1 cellular context compared by ENCODE assay signal in the genomic region with DNA sequence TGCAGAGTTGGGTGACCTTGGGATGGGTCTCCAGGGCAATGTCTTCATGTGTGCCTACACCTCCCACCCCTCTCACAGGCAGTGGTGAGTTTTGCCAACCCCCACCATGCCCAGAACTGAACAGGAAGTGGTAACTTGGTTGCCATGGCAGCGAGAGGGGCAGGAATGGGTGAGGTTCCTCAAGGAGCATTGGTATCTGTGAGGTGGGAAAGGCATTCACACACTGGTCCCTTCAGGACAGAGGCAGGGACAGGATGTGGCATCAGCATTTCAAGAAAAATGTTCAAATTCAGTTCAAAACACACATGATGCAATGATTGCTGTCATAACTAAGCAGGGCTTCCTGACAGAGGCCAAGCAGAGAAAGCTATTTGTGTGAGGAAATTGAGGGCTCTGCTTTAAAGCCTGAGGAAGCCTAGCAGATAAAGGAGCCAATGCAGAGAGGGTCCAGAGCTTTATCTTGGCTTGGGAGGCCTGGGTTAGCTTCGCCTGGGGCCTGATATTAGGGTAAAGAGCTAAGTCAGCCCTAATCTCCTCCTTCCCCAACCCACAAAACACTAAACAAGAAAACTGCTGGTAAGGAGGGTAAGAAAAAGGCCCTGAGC.
TF ChIP-seq lines count a peak whose summit lies in the region.

No MANE protein-coding gene starts in this region.

TF ChIP-seq in GM23338, 12 proteins besides CTCF, POLR2A, EP300 and RAD21:
- TF ChIP-seq POLR2AphosphoS5 (IDR thresholded peaks at IDR 0.05; ENCODE audit: low read depth) (no peak), CREB1 (CRISPR knock-in tag; IDR thresholded peaks at IDR 0.05; ENCODE audit: low read depth) (no peak), ZNF331 (CRISPR knock-in tag; IDR thresholded peaks at IDR 0.05; ENCODE audit: low read depth) (no peak), EZH2phosphoT487 (IDR thresholded peaks at IDR 0.05; ENCODE audit: unreplicated experiment) (no peak), REST (IDR thresholded peaks at IDR 0.05; ENCODE audit: unreplicated experiment) (no peak), STAT1 (IDR thresholded peaks at IDR 0.05; ENCODE audit: unreplicated experiment) (no peak), ZNF114 (CRISPR knock-in tag; IDR thresholded peaks at IDR 0.05) (no peak), NANOG (IDR thresholded peaks at IDR 0.05; ENCODE audit: borderline replicate concordance) (no peak), EZH2 (IDR thresholded peaks at IDR 0.05; ENCODE audit: low read depth, unreplicated experiment) (no peak), ZNF462 (CRISPR knock-in tag; IDR thresholded peaks at IDR 0.05) (no peak), JUNB (IDR thresholded peaks at IDR 0.05; ENCODE audit: unreplicated experiment) (no peak)
- TF ChIP-seq, protein P1, sequence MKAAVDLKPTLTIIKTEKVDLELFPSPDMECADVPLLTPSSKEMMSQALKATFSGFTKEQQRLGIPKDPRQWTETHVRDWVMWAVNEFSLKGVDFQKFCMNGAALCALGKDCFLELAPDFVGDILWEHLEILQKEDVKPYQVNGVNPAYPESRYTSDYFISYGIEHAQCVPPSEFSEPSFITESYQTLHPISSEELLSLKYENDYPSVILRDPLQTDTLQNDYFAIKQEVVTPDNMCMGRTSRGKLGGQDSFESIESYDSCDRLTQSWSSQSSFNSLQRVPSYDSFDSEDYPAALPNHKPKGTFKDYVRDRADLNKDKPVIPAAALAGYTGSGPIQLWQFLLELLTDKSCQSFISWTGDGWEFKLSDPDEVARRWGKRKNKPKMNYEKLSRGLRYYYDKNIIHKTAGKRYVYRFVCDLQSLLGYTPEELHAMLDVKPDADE (IDR thresholded peaks at IDR 0.05) = no peak
